15 cellular contexts compared by ENCODE assay signal in genomic region chr11:68297494-68297811, GRCh38. TPM values are rescaled to one million over a fixed set of nuclear protein-coding genes. Genes with fewer than 3 reads are reported as not detected.
DNase-seq lines count a peak whose midpoint lies in the region; ATAC-seq, FAIRE-seq and TF ChIP-seq lines count a peak whose summit lies in the region.
"Had no signal": no experiment of that assay in that cellular context is flagged by ENCODE, and none has a peak within 500 bp of the region (broad histone marks: within the 10 kb centered on the region; RNA-seq: fewer than 3 reads in every experiment).

No MANE protein-coding gene starts in this region.

- no peak overlapping the region for H3K27ac ChIP-seq in SK-N-MC
- peak overlapping the region; percentile 96 to 98 for H3K27ac ChIP-seq in small intestine (ENCODE audit: low read depth in 1 of 2, low read length in 1 of 2)
- no peak overlapping the region for H3K27ac ChIP-seq in GM23338 (ENCODE audit: low read depth)
- H3K27ac ChIP-seq: testis had no signal

- H3K27ac Mint-ChIP-seq in GM23338: no peak overlapping the region
- H3K27ac Mint-ChIP-seq: nephron progenitor cell, T-cell had no signal

- ATAC-seq in GM19397 (IDR thresholded peaks at IDR 0.05; ENCODE audit: unreplicated experiment) (peak; percentile 18), GM23338 (no peak; the same call in 2 of the 3 replicates)

- H3K9ac ChIP-seq in SK-N-MC (ENCODE audit: insufficient read length): no peak overlapping the region

- no peaks in the 10 kb centered on the region for H3K9me3 ChIP-seq in SK-N-MC (ENCODE audit: low read depth, low read length)
- no peaks in the 10 kb centered on the region for H3K9me3 ChIP-seq in small intestine (ENCODE audit: control insufficient read depth, low read depth)
- H3K9me3 ChIP-seq: BE2C, testis had no signal

- H3K4me1 ChIP-seq in small intestine (ENCODE audit: control insufficient read depth in 2 of 2, insufficient read depth in 1 of 2, low read depth in 1 of 2, low read length in 1 of 2): peaks cover 0 to 8% of the 10 kb centered on the region in 2 donors
- no peaks in the 10 kb centered on the region for H3K4me1 ChIP-seq in GM23338 (ENCODE audit: insufficient read depth)
- H3K4me1 ChIP-seq: BE2C had no signal

- H3K36me3 ChIP-seq in SK-N-MC (ENCODE audit: insufficient read depth, low read length) (no peaks in the 10 kb centered on the region), small intestine (ENCODE audit: control insufficient read depth in 2 of 2, insufficient read depth in 2 of 2, low read length in 2 of 2) (no peaks in the 10 kb centered on the region), GM23338 (ENCODE audit: insufficient read depth) (no peaks in the 10 kb centered on the region)
- H3K36me3 ChIP-seq: BE2C had no signal

- H3K4me3 Mint-ChIP-seq in GM23338: no peak overlapping the region
- H3K4me3 Mint-ChIP-seq: nephron progenitor cell, T-cell had no signal

- no peaks in the 10 kb centered on the region for H3K9me2 ChIP-seq in GM23338 (ENCODE audit: insufficient read depth)

- no peaks in the 10 kb centered on the region for H4K20me1 ChIP-seq in GM23338 (replicated peaks; ENCODE audit: insufficient read depth)

- no peaks in the 10 kb centered on the region for H3K79me2 ChIP-seq in GM23338 (replicated peaks; ENCODE audit: insufficient read depth)

- no peak overlapping the region for H2AFZ ChIP-seq in GM23338

- H3K9me3 Mint-ChIP-seq in GM23338: no peaks in the 10 kb centered on the region
- H3K9me3 Mint-ChIP-seq: nephron progenitor cell, T-cell had no signal

- DNase-seq in SK-N-MC (ENCODE audit: low read depth, low spot score): no peak
- DNase-seq in fibroblast of mammary gland (ENCODE audit: low read depth): no peak
- DNase-seq in small intestine: no peak
- DNase-seq in NCI-H510A treated with DMSO at 0.1 percent for 48 hours (lab: John Stamatoyannopoulos, UW): no peak
- DNase-seq in GF-D8 (lab: John Stamatoyannopoulos, UW): no peak
- no peak for DNase-seq in mesenteric fat pad (ENCODE audit: low spot score)
- no peak for DNase-seq in GM23338 (ENCODE audit: low spot score)
- DNase-seq: DMS 273 treated with DMSO at 0.1 percent for 48 hours, GOT3, NCI-H2029 treated with DMSO at 0.1 percent for 48 hours had no signal

- no peak overlapping the region for H3K4me2 ChIP-seq in GM23338

- no peaks in the 10 kb centered on the region for H3F3A ChIP-seq in GM23338 (replicated peaks; ENCODE audit: low read depth)

- peaks cover 10% of the 10 kb centered on the region for H3K27me3 Mint-ChIP-seq in GM23338 (ENCODE audit: insufficient read depth, low read depth, poor library complexity)
- H3K27me3 Mint-ChIP-seq: T-cell had no signal

- no peak for TF ChIP-seq CTCF in fibroblast of mammary gland (conservative IDR thresholded peaks at IDR 0.05; ENCODE audit: control insufficient read depth, insufficient read depth, low read depth, low read length)
- no peak for TF ChIP-seq CTCF in GM23338 (conservative IDR thresholded peaks at IDR 0.05; ENCODE audit: low read depth in 2 of 2)

- FAIRE-seq in small intestine (lab: Jason Lieb, UNC): no peak

- 30 to 37% (median 34%) methylated on average over 10 of the region's 10 CpGs for WGBS in small intestine, 3 donors

- H3K4me1 Mint-ChIP-seq in GM23338: no peaks in the 10 kb centered on the region

- no peaks in the 10 kb centered on the region for H3K27me3 ChIP-seq in small intestine (ENCODE audit: control insufficient read depth in 2 of 2, insufficient read depth in 2 of 2, low read length in 2 of 2)
- H3K27me3 ChIP-seq in GM23338 (ENCODE audit: insufficient read depth): no peaks in the 10 kb centered on the region
- H3K27me3 ChIP-seq: BE2C, testis had no signal

- H3K4me3 ChIP-seq in SK-N-MC: peak overlapping the region; percentile 42; the same call in 1 of the 2 replicates
- peak overlapping the region; percentile 16 for H3K4me3 ChIP-seq in fibroblast of mammary gland (ENCODE audit: control insufficient read depth, low read depth, low read length)
- H3K4me3 ChIP-seq in small intestine (ENCODE audit: low read depth in 1 of 2, low read length in 2 of 2): no peak overlapping the region
- H3K4me3 ChIP-seq in GM23338: no peak overlapping the region
- H3K4me3 ChIP-seq: testis had no signal

- H3K36me3 Mint-ChIP-seq in GM23338 (ENCODE audit: low read depth): no peaks in the 10 kb centered on the region
- H3K36me3 Mint-ChIP-seq: T-cell had no signal

TF ChIP-seq in GM23338, 12 proteins besides CTCF, POLR2A, EP300 and RAD21 (continues in another document):
- no peak for TF ChIP-seq EZH2 (IDR thresholded peaks at IDR 0.05; ENCODE audit: low read depth, unreplicated experiment)
- no peak for TF ChIP-seq POLR2AphosphoS5 (IDR thresholded peaks at IDR 0.05; ENCODE audit: low read depth)
- no peak for TF ChIP-seq STAT1 (IDR thresholded peaks at IDR 0.05; ENCODE audit: unreplicated experiment)
- no peak for TF ChIP-seq ZNF114 (CRISPR knock-in tag; IDR thresholded peaks at IDR 0.05)
- no peak for TF ChIP-seq ETS1 (IDR thresholded peaks at IDR 0.05)
- no peak for TF ChIP-seq JUNB (IDR thresholded peaks at IDR 0.05; ENCODE audit: unreplicated experiment)
- TF ChIP-seq NANOG (IDR thresholded peaks at IDR 0.05; ENCODE audit: borderline replicate concordance): no peak

RNA-seq across cellular contexts. Expression of gene LRP5, which starts 14.9 kb away (rescaled TPM):
- polyA plus RNA-seq in small intestine (10 to 100 TPM; 39.7 to 84.1 (median 72.8) TPM), GM23338 (2016; fragmentation: Nextera tagmentation; extraction: Ambion mirVana) (26.9 and 38.3 TPM in 2 replicates)
- 59.9 TPM for total RNA-seq in mesenteric fat pad
- 35.1 and 51.1 TPM in 2 replicates for total RNA-seq in GM23338 (2014; rRNA removed; shearing (Covaris generic))

RNA-seq across cellular contexts. Expression of gene C11orf24, which starts 25.7 kb away (rescaled TPM):
- polyA plus RNA-seq in small intestine: 100 to 1,000 TPM in 2 of 3 donors, 10 to 100 TPM in 1; 39.4 to 168 (median 109) TPM
- total RNA-seq in mesenteric fat pad: 50.9 TPM
- total RNA-seq in GM23338 (2014; rRNA removed; shearing (Covaris generic)): 45.2 and 57.5 TPM in 2 replicates
- polyA plus RNA-seq in GM23338 (2016; fragmentation: Nextera tagmentation; extraction: Ambion mirVana): 49.8 and 50.7 TPM in 2 replicates

Comparison
In these comparisons a context has a peak if more than half of its experiments do, and no peak if none do; other contexts are left out.
1. H3K27ac ChIP-seq: peak in small intestine (2 of 2); none in SK-N-MC (single experiment) and GM23338 (single experiment).
2. H3K4me3 ChIP-seq: peak in SK-N-MC (single experiment) and fibroblast of mammary gland (single experiment); none in small intestine (0 of 2) and GM23338 (single experiment).